In the genomic region with DNA sequence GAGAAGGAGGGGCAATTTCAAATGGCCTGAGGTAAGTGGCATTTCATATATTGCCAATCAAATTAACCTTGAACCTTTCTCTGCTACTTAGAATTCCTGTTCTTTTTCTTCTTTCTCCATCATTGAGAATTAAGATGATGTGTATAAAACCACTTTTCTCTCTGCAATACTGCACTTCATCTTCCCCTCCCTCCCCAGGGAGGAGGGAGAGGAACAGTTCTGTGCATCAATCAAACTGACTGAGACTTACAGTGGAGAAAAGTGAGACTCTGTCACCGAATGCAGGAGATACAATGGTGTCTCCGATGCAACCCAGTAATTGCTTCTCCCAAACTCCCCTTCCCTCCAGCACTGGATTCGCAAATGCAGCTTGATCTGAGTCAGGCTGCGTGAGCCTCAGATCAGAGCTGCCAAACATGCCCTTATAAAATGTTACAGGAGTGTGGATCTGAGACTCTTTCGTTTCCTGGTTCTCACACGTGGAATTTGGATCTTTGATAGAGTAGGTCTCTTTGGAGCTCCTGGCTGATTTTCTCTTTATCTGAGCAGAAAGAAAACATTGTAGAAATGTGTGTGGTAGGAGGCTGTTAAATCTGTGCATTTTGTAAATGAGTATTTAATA, we compare ENCODE assay signal across 19 cellular contexts.
DNase-seq lines count a peak whose midpoint lies in the region; ATAC-seq, FAIRE-seq and TF ChIP-seq lines count a peak whose summit lies in the region.
"Had no signal": no experiment of that assay in that cellular context is flagged by ENCODE, and none has a peak within 500 bp of the region (broad histone marks: within the 10 kb centered on the region; RNA-seq: fewer than 3 reads in every experiment).

No MANE protein-coding gene starts in this region.

- no peak for DNase-seq in GM23338 (ENCODE audit: low spot score)
- peak; percentile 14 for DNase-seq in LNCaP clone FGC (ENCODE audit: low read depth)
- DNase-seq in Peyer's patch, result no peak
- DNase-seq in keratinocyte (ENCODE audit: low read depth, low spot score), result no peak
- DNase-seq in substantia nigra (lab: John Stamatoyannopoulos, UW), result no peak
- DNase-seq in ureter (ENCODE audit: low spot score), result no peak
- DNase-seq: DMS53, GDM1, NCI-H1092 treated with DMSO at 0.1 percent for 48 hours, NCI-H1694, NCI-H2081 treated with DMSO at 0.1 percent for 48 hours, OCI-M1, Right ventricle myocardium superior had no signal

- H3K4me3 ChIP-seq in GM23338 (no peak overlapping the region), LNCaP clone FGC (ENCODE audit: low read depth, low read length) (no peak overlapping the region), Peyer's patch (peak overlapping the region in 1 of 4 donors; percentile 1), keratinocyte (ENCODE audit: control insufficient read depth in 2 of 3, extremely low read depth in 1 of 3, insufficient read depth in 2 of 3, low read depth in 1 of 3, low read length in 3 of 3) (no peak overlapping the region)
- H3K4me3 ChIP-seq: A549, K562 had no signal

- H3K27me3 Mint-ChIP-seq in GM23338 (ENCODE audit: insufficient read depth, low read depth, poor library complexity), result no peaks in the 10 kb centered on the region
- H3K27me3 Mint-ChIP-seq: B cell had no signal

- FAIRE-seq in keratinocyte (lab: Jason Lieb, UNC), result peak; percentile 39
- FAIRE-seq: A549, D721Med, K562 had no signal

- TF ChIP-seq CTCF in GM23338 (conservative IDR thresholded peaks at IDR 0.05; ENCODE audit: low read depth in 2 of 2) (no peak), LNCaP clone FGC (IDR thresholded peaks at IDR 0.05; ENCODE audit: control insufficient read depth, extremely low read depth, insufficient read depth) (no peak), Peyer's patch (IDR thresholded peaks at IDR 0.05) (no peak), keratinocyte (optimal IDR thresholded peaks at IDR 0.05 in 1 of 3, IDR thresholded peaks at IDR 0.05 in 1 of 3, conservative IDR thresholded peaks at IDR 0.05 in 1 of 3; ENCODE audit: extremely low read depth in 1 of 3, insufficient read depth in 2 of 3, low read length in 3 of 3) (no peak)

- H4K20me1 ChIP-seq in GM23338 (replicated peaks; ENCODE audit: insufficient read depth) (no peaks in the 10 kb centered on the region), keratinocyte (ENCODE audit: control insufficient read depth, extremely low read depth, insufficient read depth, low read length) (no peaks in the 10 kb centered on the region)

- H3K9me3 Mint-ChIP-seq in GM23338, result no peaks in the 10 kb centered on the region

- no peak overlapping the region for H3K4me2 ChIP-seq in GM23338
- no peak overlapping the region for H3K4me2 ChIP-seq in keratinocyte (ENCODE audit: control insufficient read depth, extremely low read depth, insufficient read depth, low read depth, low read length)
- H3K4me2 ChIP-seq: A549 had no signal

- H3K36me3 ChIP-seq in GM23338 (ENCODE audit: insufficient read depth) (no peaks in the 10 kb centered on the region), Peyer's patch (no peaks in the 10 kb centered on the region), keratinocyte (ENCODE audit: control insufficient read depth in 2 of 2, extremely low read depth in 1 of 2, insufficient read depth in 2 of 2, low read length in 2 of 2) (no peaks in the 10 kb centered on the region)

- H3K27me3 ChIP-seq in GM23338 (ENCODE audit: insufficient read depth), result no peaks in the 10 kb centered on the region
- H3K27me3 ChIP-seq in Peyer's patch, result no peaks in the 10 kb centered on the region
- no peaks in the 10 kb centered on the region for H3K27me3 ChIP-seq in keratinocyte (ENCODE audit: control insufficient read depth, extremely low read depth, insufficient read depth, low read length)

- H3K9me3 ChIP-seq in Peyer's patch (no peaks in the 10 kb centered on the region), keratinocyte (ENCODE audit: control insufficient read depth, low read depth, low read length) (no peaks in the 10 kb centered on the region)
- H3K9me3 ChIP-seq: A549 had no signal

- no peaks in the 10 kb centered on the region; the same call in 1 of the 2 replicates for H3K9me2 ChIP-seq in GM23338 (ENCODE audit: insufficient read depth)

- no peaks in the 10 kb centered on the region for H3F3A ChIP-seq in GM23338 (replicated peaks; ENCODE audit: low read depth)

- TF ChIP-seq POLR2A in Peyer's patch (IDR thresholded peaks at IDR 0.05), result peak in 1 of 2 donors; percentile 9

- H3K9ac ChIP-seq in keratinocyte (ENCODE audit: control insufficient read depth, extremely low read depth, insufficient read depth, low read length), result no peak overlapping the region

- H3K9me1 ChIP-seq in keratinocyte (ENCODE audit: control insufficient read depth, extremely low read depth, insufficient read depth, low read length), result no peaks in the 10 kb centered on the region

- H3K4me1 ChIP-seq in GM23338 (ENCODE audit: insufficient read depth), result no peaks in the 10 kb centered on the region
- H3K4me1 ChIP-seq in Peyer's patch, result peaks cover 0 to 6% (median 0%) of the 10 kb centered on the region in 4 donors
- no peaks in the 10 kb centered on the region for H3K4me1 ChIP-seq in keratinocyte (ENCODE audit: control insufficient read depth, extremely low read depth, insufficient read depth, low read length)
- H3K4me1 ChIP-seq: A549 had no signal

- dilution Hi-C loops in keratinocyte (cut with MboI; ENCODE audit: extremely low pct_ligation_motif_present, low sequenced_read_pairs), result no loop called here

- peaks cover 7% of the 10 kb centered on the region; the same call in 2 of the 3 replicates for H3K4me1 Mint-ChIP-seq in GM23338

- H2AFZ ChIP-seq in GM23338, result peak overlapping the region; percentile 66; the same call in 1 of the 2 replicates
- H2AFZ ChIP-seq in keratinocyte (ENCODE audit: control insufficient read depth, low read length), result peak overlapping the region; percentile 80

- H3K79me2 ChIP-seq in GM23338 (replicated peaks; ENCODE audit: insufficient read depth) (no peaks in the 10 kb centered on the region), keratinocyte (ENCODE audit: control insufficient read depth, insufficient read depth, low read length) (no peaks in the 10 kb centered on the region)

- H3K27ac ChIP-seq in GM23338 (ENCODE audit: low read depth), result no peak overlapping the region
- peak overlapping the region in 3 of 4 donors; percentile 17 to 78 (median 71) for H3K27ac ChIP-seq in Peyer's patch
- H3K27ac ChIP-seq in keratinocyte (ENCODE audit: control insufficient read depth, insufficient read depth, low read length), result no peak overlapping the region
- no peak overlapping the region for H3K27ac ChIP-seq in substantia nigra (ENCODE audit: low read depth, low read length, poor library complexity, severe bottlenecking)
- H3K27ac ChIP-seq: A549 had no signal

- no peak overlapping the region for H3K27ac Mint-ChIP-seq in GM23338
- H3K27ac Mint-ChIP-seq: B cell had no signal

- ATAC-seq in GM23338 (no peak), HG02678 (IDR thresholded peaks at IDR 0.05; ENCODE audit: unreplicated experiment) (no peak), HG03108 (IDR thresholded peaks at IDR 0.05; ENCODE audit: unreplicated experiment) (no peak)
- ATAC-seq: A549, K562 had no signal

- no peak overlapping the region for H3K4me3 Mint-ChIP-seq in GM23338
- H3K4me3 Mint-ChIP-seq: B cell had no signal

- H3K36me3 Mint-ChIP-seq in GM23338 (ENCODE audit: low read depth), result no peaks in the 10 kb centered on the region

TF ChIP-seq in GM23338, 12 proteins besides CTCF, POLR2A, EP300 and RAD21 (continues in another document):
- TF ChIP-seq JUNB (IDR thresholded peaks at IDR 0.05; ENCODE audit: unreplicated experiment) (no peak), CREB1 (CRISPR knock-in tag; IDR thresholded peaks at IDR 0.05; ENCODE audit: low read depth) (no peak), EZH2 (IDR thresholded peaks at IDR 0.05; ENCODE audit: low read depth, unreplicated experiment) (no peak), EZH2phosphoT487 (IDR thresholded peaks at IDR 0.05; ENCODE audit: unreplicated experiment) (no peak), ZNF114 (CRISPR knock-in tag; IDR thresholded peaks at IDR 0.05) (no peak), POLR2AphosphoS5 (IDR thresholded peaks at IDR 0.05; ENCODE audit: low read depth) (no peak)
- TF ChIP-seq, protein P1, sequence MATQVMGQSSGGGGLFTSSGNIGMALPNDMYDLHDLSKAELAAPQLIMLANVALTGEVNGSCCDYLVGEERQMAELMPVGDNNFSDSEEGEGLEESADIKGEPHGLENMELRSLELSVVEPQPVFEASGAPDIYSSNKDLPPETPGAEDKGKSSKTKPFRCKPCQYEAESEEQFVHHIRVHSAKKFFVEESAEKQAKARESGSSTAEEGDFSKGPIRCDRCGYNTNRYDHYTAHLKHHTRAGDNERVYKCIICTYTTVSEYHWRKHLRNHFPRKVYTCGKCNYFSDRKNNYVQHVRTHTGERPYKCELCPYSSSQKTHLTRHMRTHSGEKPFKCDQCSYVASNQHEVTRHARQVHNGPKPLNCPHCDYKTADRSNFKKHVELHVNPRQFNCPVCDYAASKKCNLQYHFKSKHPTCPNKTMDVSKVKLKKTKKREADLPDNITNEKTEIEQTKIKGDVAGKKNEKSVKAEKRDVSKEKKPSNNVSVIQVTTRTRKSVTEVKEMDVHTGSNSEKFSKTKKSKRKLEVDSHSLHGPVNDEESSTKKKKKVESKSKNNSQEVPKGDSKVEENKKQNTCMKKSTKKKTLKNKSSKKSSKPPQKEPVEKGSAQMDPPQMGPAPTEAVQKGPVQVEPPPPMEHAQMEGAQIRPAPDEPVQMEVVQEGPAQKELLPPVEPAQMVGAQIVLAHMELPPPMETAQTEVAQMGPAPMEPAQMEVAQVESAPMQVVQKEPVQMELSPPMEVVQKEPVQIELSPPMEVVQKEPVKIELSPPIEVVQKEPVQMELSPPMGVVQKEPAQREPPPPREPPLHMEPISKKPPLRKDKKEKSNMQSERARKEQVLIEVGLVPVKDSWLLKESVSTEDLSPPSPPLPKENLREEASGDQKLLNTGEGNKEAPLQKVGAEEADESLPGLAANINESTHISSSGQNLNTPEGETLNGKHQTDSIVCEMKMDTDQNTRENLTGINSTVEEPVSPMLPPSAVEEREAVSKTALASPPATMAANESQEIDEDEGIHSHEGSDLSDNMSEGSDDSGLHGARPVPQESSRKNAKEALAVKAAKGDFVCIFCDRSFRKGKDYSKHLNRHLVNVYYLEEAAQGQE (IDR thresholded peaks at IDR 0.05; ENCODE audit: unreplicated experiment), result no peak

Comparison
In these comparisons a context has a peak if more than half of its experiments do, and no peak if none do; other contexts are left out.
1. H3K27ac ChIP-seq: peak in Peyer's patch (3 of 4); none in GM23338 (single experiment), keratinocyte (single experiment) and substantia nigra (single experiment).